In the genomic region with DNA sequence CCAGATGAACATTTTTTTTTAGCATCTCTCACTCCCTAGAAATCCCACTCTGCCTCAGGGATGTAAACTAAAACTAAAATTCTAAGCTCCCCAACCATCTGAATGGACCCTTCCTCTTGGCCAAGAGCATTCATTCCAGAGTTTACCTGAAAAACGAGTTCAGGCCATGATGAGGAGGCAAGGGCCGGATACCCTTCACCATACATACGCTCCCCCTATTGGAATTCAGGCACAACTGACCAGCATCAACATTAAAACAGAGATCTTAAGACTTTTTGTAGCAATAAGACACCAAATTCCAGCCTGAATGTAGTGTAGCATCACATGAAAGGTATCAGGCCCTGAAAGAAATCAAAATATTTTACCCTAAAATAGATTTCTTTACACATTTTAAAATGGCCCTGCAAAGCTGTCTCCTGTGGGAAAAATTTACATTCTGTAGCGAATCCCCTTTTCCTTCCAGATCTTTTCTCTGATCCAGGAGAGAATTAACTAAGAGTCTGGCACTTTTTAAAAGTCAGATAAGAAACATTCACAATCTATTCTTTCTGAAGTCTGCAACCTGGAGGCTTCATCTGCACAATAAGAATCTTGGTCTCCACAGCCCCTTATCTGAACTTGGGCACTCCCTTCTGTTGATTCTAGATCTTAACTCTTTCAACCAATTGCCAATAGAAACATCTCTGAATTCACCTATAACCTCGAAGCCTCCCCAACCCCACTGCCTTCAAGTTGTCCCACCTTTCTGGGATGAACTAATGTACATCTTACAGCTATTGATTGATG, we compare ENCODE assay signal across 18 cellular contexts.
DNase-seq lines count a peak whose midpoint lies in the region; ATAC-seq and TF ChIP-seq lines count a peak whose summit lies in the region.
"Had no signal": no experiment of that assay in that cellular context is flagged by ENCODE, and none has a peak within 500 bp of the region (broad histone marks: within the 10 kb centered on the region; RNA-seq: fewer than 3 reads in every experiment).

No MANE protein-coding gene starts in this region.

- H2AFZ ChIP-seq in H9 (ENCODE audit: low read length), result no peak overlapping the region

- H3K4me2 ChIP-seq in H9 (ENCODE audit: insufficient read depth, insufficient read length, low read length), result no peak overlapping the region

- WGBS in H9 (ENCODE audit: extremely low coverage, insufficient read length, low lambda C conversion rate), result no CpG with 5 or more reads among the region's 5 CpGs

- H3K79me2 ChIP-seq in H9 (ENCODE audit: insufficient read depth, low read length), result no peaks in the 10 kb centered on the region

- no peak overlapping the region for H3K4me3 Mint-ChIP-seq in H9
- H3K4me3 Mint-ChIP-seq: activated naive CD4-positive, alpha-beta T cell treated with anti-CD3 and anti-CD28 coated beads, Interleukin-2, amount 50 U/mL, for 24 hours; activated T-cell treated with anti-CD3 and anti-CD28 coated beads, Interleukin-2, amount 50 U/mL, for 72 hours; T-helper 2 cell treated with Interferon-gamma antibody and Interleukin-4, amounts not matched to agents 5 μg/mL and 100 μg/mL, for 36 hours had no signal

- no peak overlapping the region for H3K27ac ChIP-seq in C4-2B
- H3K27ac ChIP-seq in H9 (ENCODE audit: insufficient read length, low read depth, low read length), result no peak overlapping the region
- no peak overlapping the region; the same call in 1 of the 2 replicates for H3K27ac ChIP-seq in WERI-Rb-1
- H3K27ac ChIP-seq: colonic mucosa, prostate gland, SJSA1, skin epidermis, uterus had no signal

- H3K9me3 ChIP-seq in H9 (ENCODE audit: control insufficient read depth, low read depth, low read length) (no peaks in the 10 kb centered on the region), WERI-Rb-1 (ENCODE audit: severe bottlenecking) (peaks cover 2% of the 10 kb centered on the region)
- H3K9me3 ChIP-seq: colonic mucosa, prostate gland, uterus had no signal

- H3K27me3 ChIP-seq in H9 (ENCODE audit: insufficient read depth, low read length), result 0 out of 2 replicates have a peak, but pooled peaks cover 2% of the 10 kb centered on the region
- H3K27me3 ChIP-seq in WERI-Rb-1 (ENCODE audit: insufficient read depth, low read depth, severe bottlenecking), result no peaks in the 10 kb centered on the region
- H3K27me3 ChIP-seq: colonic mucosa, SJSA1, uterus had no signal

- no peak overlapping the region for H2BK20ac ChIP-seq in H9 (ENCODE audit: low read depth, low read length, poor library complexity, severe bottlenecking)

- DNase-seq in H9 (no peak), WERI-Rb-1 (no peak), left kidney (ENCODE audit: low read depth, low spot score) (peak; percentile 17), T1000 (lab: John Stamatoyannopoulos, UW) (no peak), NCI-H1048 (lab: John Stamatoyannopoulos, UW) (no peak), MV-4-11 (lab: John Stamatoyannopoulos, UW) (no peak)
- DNase-seq: NCI-H1092, NCI-H2081 treated with DMSO at 0.1 percent for 48 hours had no signal

- H4K8ac ChIP-seq in H9 (replicated peaks; ENCODE audit: insufficient read length, low read depth, low read length), result no peak overlapping the region

- ATAC-seq in GM18909 (IDR thresholded peaks at IDR 0.05; ENCODE audit: poor library complexity, unreplicated experiment), result no peak
- ATAC-seq: activated T-cell treated with anti-CD3 and anti-CD28 coated beads, Interleukin-2, amount 50 U/mL, for 72 hours had no signal

- H3K4me1 Mint-ChIP-seq in H9, result peaks cover 24 to 27% of the 10 kb centered on the region in 2 experiments

- no peak overlapping the region for H3K9ac ChIP-seq in H9 (ENCODE audit: extremely low read depth, insufficient read length, low read length)

- H3K36me3 ChIP-seq in WERI-Rb-1, result no peaks in the 10 kb centered on the region
- H3K36me3 ChIP-seq: colonic mucosa, prostate gland, SJSA1, uterus had no signal

- H3K18ac ChIP-seq in H9 (ENCODE audit: insufficient read length, low read depth, low read length), result no peak overlapping the region

- H3K36me3 Mint-ChIP-seq in H9 (ENCODE audit: insufficient read depth in 1 of 3, low read depth in 3 of 3), result peaks cover 6 to 12% (median 7%) of the 10 kb centered on the region in 3 experiments; a peak in 5 of 7 replicates
- H3K36me3 Mint-ChIP-seq: activated naive CD4-positive, alpha-beta T cell treated with anti-CD3 and anti-CD28 coated beads, Interleukin-2, amount 50 U/mL, for 24 hours had no signal

- H2BK120ac ChIP-seq in H9 (ENCODE audit: low read depth, low read length, poor library complexity, severe bottlenecking), result no peak overlapping the region

- H3K27ac Mint-ChIP-seq in H9, result no peak overlapping the region; a peak in 1 of 7 replicates
- H3K27ac Mint-ChIP-seq: activated naive CD4-positive, alpha-beta T cell treated with anti-CD3 and anti-CD28 coated beads, Interleukin-2, amount 50 U/mL, for 24 hours; activated T-cell treated with anti-CD3 and anti-CD28 coated beads, Interleukin-2, amount 50 U/mL, for 72 hours; T-helper 2 cell treated with Interferon-gamma antibody and Interleukin-4, amounts not matched to agents 5 μg/mL and 100 μg/mL, for 36 hours had no signal

- peaks cover 12 to 13% of the 10 kb centered on the region in 2 experiments for H3K9me3 Mint-ChIP-seq in H9
- H3K9me3 Mint-ChIP-seq: activated naive CD4-positive, alpha-beta T cell treated with anti-CD3 and anti-CD28 coated beads, Interleukin-2, amount 50 U/mL, for 24 hours; T-helper 2 cell treated with Interferon-gamma antibody and Interleukin-4, amounts not matched to agents 5 μg/mL and 100 μg/mL, for 36 hours had no signal

- no peaks in the 10 kb centered on the region for H3K79me1 ChIP-seq in H9 (ENCODE audit: insufficient read depth, low read depth, low read length, poor library complexity, severe bottlenecking)

- no peak overlapping the region for H3T11ph ChIP-seq in H9 (ENCODE audit: low read length)

- no peak overlapping the region for H4K5ac ChIP-seq in H9 (ENCODE audit: insufficient read length, low read depth, low read length)

- H3K56ac ChIP-seq in H9 (ENCODE audit: insufficient read length, low read depth, low read length), result no peak overlapping the region

- H2BK15ac ChIP-seq in H9 (ENCODE audit: low read depth, low read length), result no peak overlapping the region

- TF ChIP-seq CTCF in C4-2B (conservative IDR thresholded peaks at IDR 0.05) (peak; percentile 21), H9 (conservative IDR thresholded peaks at IDR 0.05) (peak; percentile 69), WERI-Rb-1 (IDR thresholded peaks at IDR 0.05; ENCODE audit: low read depth, low read length) (peak; percentile 39; the same call in 1 of the 2 replicates)

- H3K27me3 Mint-ChIP-seq in H9 (ENCODE audit: low read depth), result peaks cover 2% of the 10 kb centered on the region
- H3K27me3 Mint-ChIP-seq: activated naive CD4-positive, alpha-beta T cell treated with anti-CD3 and anti-CD28 coated beads, Interleukin-2, amount 50 U/mL, for 24 hours had no signal

- no peak overlapping the region for H3K23ac ChIP-seq in H9 (ENCODE audit: insufficient read length, low read depth, low read length)

- no peak overlapping the region for H3K4me3 ChIP-seq in WERI-Rb-1 (ENCODE audit: low read depth, low read length)
- H3K4me3 ChIP-seq: colonic mucosa, prostate gland, SJSA1, skin epidermis, uterus had no signal

- H3K14ac ChIP-seq in H9 (ENCODE audit: insufficient read depth, low read length), result no peak overlapping the region

- no peaks in the 10 kb centered on the region for H3K23me2 ChIP-seq in H9 (ENCODE audit: insufficient read length, low read depth, low read length, poor library complexity, severe bottlenecking)

- H4K20me1 ChIP-seq in H9 (ENCODE audit: control insufficient read depth, insufficient read depth, insufficient read length), result no peaks in the 10 kb centered on the region

- no peak overlapping the region for H2BK5ac ChIP-seq in H9 (ENCODE audit: insufficient read length, low read length)

- no peak overlapping the region for H2AK5ac ChIP-seq in H9 (ENCODE audit: insufficient read length, low read length)

- no peak overlapping the region for H3K4ac ChIP-seq in H9 (ENCODE audit: low read depth, low read length)

- no peak overlapping the region for H2BK12ac ChIP-seq in H9 (ENCODE audit: insufficient read length, low read depth, low read length)

- no peak overlapping the region for H4K91ac ChIP-seq in H9 (ENCODE audit: insufficient read length, low read depth, low read length)

- peaks cover 4% of the 10 kb centered on the region; the same call in 1 of the 2 replicates for H3K4me1 ChIP-seq in H9 (ENCODE audit: insufficient read depth, low read length)
- H3K4me1 ChIP-seq: colonic mucosa, prostate gland, SJSA1, uterus had no signal
